In genomic region chr6:61679625-61680024, GRCh38 we compare ENCODE assay signal across 37 cellular contexts.
"Had no signal": no experiment of that assay in that cellular context is flagged by ENCODE, and none has a peak within 500 bp of the region (broad histone marks: within the 10 kb centered on the region; RNA-seq: fewer than 3 reads in every experiment).

No MANE protein-coding gene starts in this region.

- H3K36me3 Mint-ChIP-seq: activated naive CD4-positive, alpha-beta T cell treated with anti-CD3 and anti-CD28 coated beads, Interleukin-2, amount 50 U/mL, for 72 hours; activated naive CD8-positive, alpha-beta T cell treated with anti-CD3 and anti-CD28 coated beads for 36 hours had no signal

- H3K27me3 Mint-ChIP-seq: activated CD4-positive, alpha-beta memory T cell treated with anti-CD3 and anti-CD28 coated beads, Interleukin-2, amount 10 ng/mL, durations not matched to agents 7 days and 5 days; activated CD4-positive, alpha-beta T cell treated with anti-CD3 and anti-CD28 coated beads for 36 hours; activated CD4-positive, alpha-beta T cell treated with anti-CD3 and anti-CD28 coated beads, Interleukin-2, amount 10 ng/mL, durations not matched to agents 7 days and 5 days; activated naive CD8-positive, alpha-beta T cell treated with anti-CD3 and anti-CD28 coated beads for 36 hours; activated T-helper 17 cell treated with anti-CD3 and anti-CD28 coated beads, Interleukin-2, amount 50 U/mL, for 72 hours had no signal

- FAIRE-seq: astrocyte, colon, TTC549 had no signal

- H3K27ac Mint-ChIP-seq: activated CD4-positive, alpha-beta memory T cell treated with anti-CD3 and anti-CD28 coated beads, Interleukin-2, amount 10 ng/mL, durations not matched to agents 7 days and 5 days; activated CD4-positive, alpha-beta T cell treated with anti-CD3 and anti-CD28 coated beads for 36 hours; activated CD4-positive, alpha-beta T cell treated with anti-CD3 and anti-CD28 coated beads, Interleukin-2, amount 10 ng/mL, durations not matched to agents 7 days and 5 days; activated naive CD4-positive, alpha-beta T cell treated with anti-CD3 and anti-CD28 coated beads for 36 hours; activated naive CD4-positive, alpha-beta T cell treated with anti-CD3 and anti-CD28 coated beads, Interleukin-2, amount 50 U/mL, for 72 hours; activated naive CD8-positive, alpha-beta T cell treated with anti-CD3 and anti-CD28 coated beads for 36 hours; activated T-cell treated with anti-CD3 and anti-CD28 coated beads, Interleukin-2, amount 50 U/mL, for 72 hours; activated T-helper 1 cell treated with anti-CD3 and anti-CD28 coated beads, Interleukin-12 subunit alpha, Interleukin-12 subunit beta, Interleukin-2, Interleukin-4 antibody, amounts not matched to agents 30 ng/mL and 10 ng/mL and 1 ng/mL, durations not matched to agents 14 hours and 24 hours and 36 hours; activated T-helper 17 cell treated with anti-CD3 and anti-CD28 coated beads, Interleukin-2, amount 50 U/mL, for 72 hours; T-helper 1 cell treated with Interleukin-12 subunit alpha and Interleukin-12 subunit beta and Interleukin-4 antibody, amounts not matched to agents 30 μg/mL and 1 μg/mL, for 36 hours; T-helper 2 cell treated with Interferon-gamma antibody and Interleukin-4, amounts not matched to agents 5 μg/mL and 100 μg/mL, for 36 hours had no signal

- H3K4me3 Mint-ChIP-seq: activated CD4-positive, alpha-beta memory T cell treated with anti-CD3 and anti-CD28 coated beads, Interleukin-2, amount 10 ng/mL, durations not matched to agents 7 days and 5 days; activated CD4-positive, alpha-beta T cell treated with anti-CD3 and anti-CD28 coated beads for 36 hours; activated CD4-positive, alpha-beta T cell treated with anti-CD3 and anti-CD28 coated beads, Interleukin-2, amount 10 ng/mL, durations not matched to agents 7 days and 5 days; activated naive CD4-positive, alpha-beta T cell treated with anti-CD3 and anti-CD28 coated beads for 36 hours; activated naive CD8-positive, alpha-beta T cell treated with anti-CD3 and anti-CD28 coated beads for 36 hours; activated T-cell treated with anti-CD3 and anti-CD28 coated beads, Interleukin-2, amount 50 U/mL, for 4 hours; activated T-cell treated with anti-CD3 and anti-CD28 coated beads, Interleukin-2, amount 50 U/mL, for 72 hours; activated T-helper 1 cell treated with anti-CD3 and anti-CD28 coated beads, Interleukin-12 subunit alpha, Interleukin-12 subunit beta, Interleukin-2, Interleukin-4 antibody, amounts not matched to agents 30 ng/mL and 10 ng/mL and 1 ng/mL, durations not matched to agents 14 hours and 24 hours and 36 hours; activated T-helper 17 cell treated with anti-CD3 and anti-CD28 coated beads, Interleukin-2, amount 50 U/mL, for 72 hours; T-helper 1 cell treated with Interleukin-12 subunit alpha and Interleukin-12 subunit beta and Interleukin-4 antibody, amounts not matched to agents 30 μg/mL and 1 μg/mL, for 36 hours; T-helper 2 cell treated with Interferon-gamma antibody and Interleukin-4, amounts not matched to agents 5 μg/mL and 100 μg/mL, for 36 hours had no signal

- H3K9me3 ChIP-seq: adrenal gland, body of pancreas, breast epithelium had no signal

- H3K4me1 Mint-ChIP-seq: activated CD4-positive, alpha-beta memory T cell treated with anti-CD3 and anti-CD28 coated beads, Interleukin-2, amount 10 ng/mL, durations not matched to agents 7 days and 5 days; activated CD4-positive, alpha-beta T cell treated with anti-CD3 and anti-CD28 coated beads for 36 hours; activated CD4-positive, alpha-beta T cell treated with anti-CD3 and anti-CD28 coated beads, Interleukin-2, amount 10 ng/mL, durations not matched to agents 7 days and 5 days; activated naive CD8-positive, alpha-beta T cell treated with anti-CD3 and anti-CD28 coated beads for 36 hours; activated T-helper 17 cell treated with anti-CD3 and anti-CD28 coated beads, Interleukin-2, amount 50 U/mL, for 72 hours had no signal

- H3K4me1 ChIP-seq: adrenal gland, body of pancreas, breast epithelium had no signal

- ATAC-seq: activated CD4-positive, alpha-beta T cell treated with anti-CD3 and anti-CD28 coated beads for 36 hours; activated CD4-positive, CD25-positive, alpha-beta regulatory T cell treated with anti-CD3 and anti-CD28 coated beads, Interleukin-2, amount 50 U/mL, for 24 hours; activated naive CD4-positive, alpha-beta T cell treated with anti-CD3 and anti-CD28 coated beads, Interleukin-2, amount 50 U/mL, for 72 hours; activated T-cell treated with anti-CD3 and anti-CD28 coated beads, Interleukin-2, amount 50 U/mL, for 4 hours; activated T-cell treated with anti-CD3 and anti-CD28 coated beads, Interleukin-2, amount 50 U/mL, for 72 hours; activated T-helper 17 cell treated with anti-CD3 and anti-CD28 coated beads, Interleukin-2, amount 50 U/mL, for 72 hours; body of pancreas had no signal

- H3K36me3 ChIP-seq: adrenal gland, brain microvascular endothelial cell, breast epithelium had no signal

- H3K27me3 ChIP-seq: adrenal gland, body of pancreas, brain microvascular endothelial cell, breast epithelium had no signal

- DNase-seq: activated CD4-positive, alpha-beta memory T cell treated with anti-CD3 and anti-CD28 coated beads, Interleukin-2, amount 10 ng/mL, durations not matched to agents 7 days and 5 days; activated CD4-positive, alpha-beta T cell treated with anti-CD3 and anti-CD28 coated beads for 1 hour; activated CD4-positive, alpha-beta T cell treated with anti-CD3 and anti-CD28 coated beads for 36 hours; activated CD4-positive, alpha-beta T cell treated with anti-CD3 and anti-CD28 coated beads for 48 hours; activated CD4-positive, alpha-beta T cell treated with anti-CD3 and anti-CD28 coated beads, Interleukin-2, amount 10 ng/mL, durations not matched to agents 7 days and 5 days; activated CD4-positive, alpha-beta T cell treated with anti-CD3 and anti-CD28 coated beads, Interleukin-2, amount 50 U/mL, for 48 hours; activated CD4-positive, CD25-positive, alpha-beta regulatory T cell; activated CD8-positive, alpha-beta memory T cell treated with anti-CD3 and anti-CD28 coated beads, Interleukin-2, amount 50 U/mL, for 4 hours; activated effector memory CD4-positive, alpha-beta T cell treated with anti-CD3 and anti-CD28 coated beads, Interleukin-2, amount 50 U/mL, for 16 hours; activated gamma-delta T cell treated with Interleukin-2 at 50 U/mL for 16 hours; activated naive CD4-positive, alpha-beta T cell; activated naive CD4-positive, alpha-beta T cell treated with anti-CD3 and anti-CD28 coated beads for 36 hours; activated naive CD4-positive, alpha-beta T cell treated with anti-CD3 and anti-CD28 coated beads, Interleukin-2, amount 50 U/mL, for 16 hours; activated naive CD8-positive, alpha-beta T cell treated with anti-CD3 and anti-CD28 coated beads for 36 hours; activated T-cell treated with anti-CD3 and anti-CD28 coated beads for 4 hours; activated T-cell treated with anti-CD3 and anti-CD28 coated beads, Interleukin-2, amount 50 U/mL, for 1 hour; activated T-cell treated with anti-CD3 and anti-CD28 coated beads, Interleukin-2, amount 50 U/mL, for 4 hours; activated T-cell treated with anti-CD3 and anti-CD28 coated beads, Interleukin-2, amount 50 U/mL, for 72 hours; adrenal gland; amniotic stem cell; aorta; body of pancreas; brain microvascular endothelial cell; central memory CD4-positive, alpha-beta T cell; T-helper 2 cell; T-helper 9 cell had no signal

- H3K27ac ChIP-seq: adrenal gland, body of pancreas, brain microvascular endothelial cell, breast epithelium, VCaP had no signal

- H3K4me3 ChIP-seq: adrenal gland, body of pancreas, breast epithelium had no signal
